Comparison of ENCODE assay signal across 24 cellular contexts in the genomic region with DNA sequence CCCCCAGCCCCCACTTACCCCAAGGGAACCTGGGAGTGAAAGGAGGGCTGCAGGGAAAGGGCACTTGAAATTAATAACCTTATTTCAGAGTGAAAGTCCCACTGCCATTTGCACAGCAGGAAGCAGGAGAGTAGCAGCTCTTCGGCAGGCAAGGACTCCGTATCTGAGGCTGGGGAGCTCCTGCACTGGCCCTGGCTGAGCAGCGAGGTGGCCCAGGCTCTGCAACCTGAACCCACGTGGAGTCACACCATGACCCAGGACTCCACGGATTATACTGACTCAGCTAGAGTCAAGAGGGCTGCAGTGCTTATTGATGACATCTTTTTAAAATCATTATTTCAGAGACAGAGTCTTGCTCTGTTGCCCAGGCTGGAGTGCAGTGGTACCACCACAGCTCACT.
"Had no signal": no experiment of that assay in that cellular context is flagged by ENCODE, and none has a peak within 500 bp of the region (broad histone marks: within the 10 kb centered on the region; RNA-seq: fewer than 3 reads in every experiment).

No MANE protein-coding gene starts in this region.

- H3K4me3 Mint-ChIP-seq: activated B cell treated with CpG ODN at 0.5 μM for 24 hours; activated CD4-positive, alpha-beta memory T cell treated with anti-CD3 and anti-CD28 coated beads for 36 hours; activated CD4-positive, alpha-beta T cell treated with anti-CD3 and anti-CD28 coated beads, Interleukin-2, amount 10 ng/mL, durations not matched to agents 7 days and 5 days; activated naive CD4-positive, alpha-beta T cell treated with anti-CD3 and anti-CD28 coated beads, Interleukin-2, amount 10 ng/mL, durations not matched to agents 7 days and 5 days; activated naive CD8-positive, alpha-beta T cell treated with anti-CD3 and anti-CD28 coated beads for 36 hours; activated T-helper 17 cell treated with anti-CD3 and anti-CD28 coated beads, Interleukin-2, amount 50 U/mL, for 72 hours; T-cell had no signal

- H3K4me3 ChIP-seq: SK-N-MC had no signal

- ATAC-seq: activated T-helper 17 cell treated with anti-CD3 and anti-CD28 coated beads, Interleukin-2, amount 50 U/mL, for 72 hours; PC-3; Right ventricle myocardium inferior; T-cell had no signal

- H3K36me3 Mint-ChIP-seq: activated CD4-positive, alpha-beta memory T cell treated with anti-CD3 and anti-CD28 coated beads for 36 hours; activated naive CD4-positive, alpha-beta T cell treated with anti-CD3 and anti-CD28 coated beads, Interleukin-2, amount 10 ng/mL, durations not matched to agents 7 days and 5 days; activated naive CD8-positive, alpha-beta T cell treated with anti-CD3 and anti-CD28 coated beads for 36 hours; T-cell had no signal

- DNase-seq: activated B cell treated with CpG ODN at 0.5 μM for 24 hours; activated CD4-positive, alpha-beta memory T cell treated with anti-CD3 and anti-CD28 coated beads for 36 hours; activated CD4-positive, alpha-beta T cell treated with anti-CD3 and anti-CD28 coated beads for 1 hour; activated CD4-positive, alpha-beta T cell treated with anti-CD3 and anti-CD28 coated beads, Interleukin-2, amount 10 ng/mL, durations not matched to agents 7 days and 5 days; activated CD8-positive, alpha-beta memory T cell treated with anti-CD3 and anti-CD28 coated beads for 24 hours; activated gamma-delta T cell treated with Interleukin-2 at 50 U/mL for 16 hours; activated naive CD4-positive, alpha-beta T cell treated with anti-CD3 and anti-CD28 coated beads, Interleukin-2, amount 10 ng/mL, durations not matched to agents 7 days and 5 days; activated naive CD8-positive, alpha-beta T cell treated with anti-CD3 and anti-CD28 coated beads for 36 hours; activated T-cell treated with anti-CD3 and anti-CD28 coated beads for 4 hours; activated T-cell treated with anti-CD3 and anti-CD28 coated beads, Interleukin-2, amount 50 U/mL, for 48 hours; cerebellar nuclear complex; Kasumi-1; KBM-7; NCI-H1930; NCI-H226; NCI-H526 treated with DMSO at 0.1 percent for 48 hours; NCI-H82; PC-3; T-cell; T-helper 2 cell; T1000 had no signal

- H3K27ac Mint-ChIP-seq: activated B cell treated with CpG ODN at 0.5 μM for 24 hours; activated CD4-positive, alpha-beta memory T cell treated with anti-CD3 and anti-CD28 coated beads for 36 hours; activated CD4-positive, alpha-beta T cell treated with anti-CD3 and anti-CD28 coated beads, Interleukin-2, amount 10 ng/mL, durations not matched to agents 7 days and 5 days; activated naive CD4-positive, alpha-beta T cell treated with anti-CD3 and anti-CD28 coated beads, Interleukin-2, amount 10 ng/mL, durations not matched to agents 7 days and 5 days; activated naive CD8-positive, alpha-beta T cell treated with anti-CD3 and anti-CD28 coated beads for 36 hours; activated T-helper 17 cell treated with anti-CD3 and anti-CD28 coated beads, Interleukin-2, amount 50 U/mL, for 72 hours; T-cell had no signal

- H3K27me3 Mint-ChIP-seq: activated naive CD8-positive, alpha-beta T cell treated with anti-CD3 and anti-CD28 coated beads for 36 hours had no signal

- H3K9me3 Mint-ChIP-seq: activated B cell treated with CpG ODN at 0.5 μM for 24 hours; activated CD4-positive, alpha-beta memory T cell treated with anti-CD3 and anti-CD28 coated beads for 36 hours; activated CD4-positive, alpha-beta T cell treated with anti-CD3 and anti-CD28 coated beads, Interleukin-2, amount 10 ng/mL, durations not matched to agents 7 days and 5 days; activated naive CD4-positive, alpha-beta T cell treated with anti-CD3 and anti-CD28 coated beads, Interleukin-2, amount 10 ng/mL, durations not matched to agents 7 days and 5 days; activated naive CD8-positive, alpha-beta T cell treated with anti-CD3 and anti-CD28 coated beads for 36 hours; activated T-helper 17 cell treated with anti-CD3 and anti-CD28 coated beads, Interleukin-2, amount 50 U/mL, for 72 hours; T-cell had no signal

- H3K27ac ChIP-seq: SK-N-MC had no signal

- H3K4me1 Mint-ChIP-seq: activated B cell treated with CpG ODN at 0.5 μM for 24 hours; activated CD4-positive, alpha-beta T cell treated with anti-CD3 and anti-CD28 coated beads, Interleukin-2, amount 10 ng/mL, durations not matched to agents 7 days and 5 days; activated naive CD4-positive, alpha-beta T cell treated with anti-CD3 and anti-CD28 coated beads, Interleukin-2, amount 10 ng/mL, durations not matched to agents 7 days and 5 days; activated naive CD8-positive, alpha-beta T cell treated with anti-CD3 and anti-CD28 coated beads for 36 hours; activated T-helper 17 cell treated with anti-CD3 and anti-CD28 coated beads, Interleukin-2, amount 50 U/mL, for 72 hours; T-cell had no signal
